ENCODE assay signal across 10 cellular contexts in genomic region chr7:45888185-45888992, GRCh38. TPM values are rescaled to one million over a fixed set of nuclear protein-coding genes. Genes with fewer than 3 reads are reported as not detected.
A peak's percentile ranks its signal among the peaks of the same experiment; 100 is the strongest.
DNase-seq lines count a peak whose midpoint lies in the region; ATAC-seq, FAIRE-seq and TF ChIP-seq lines count a peak whose summit lies in the region.
"Had no signal": no experiment of that assay in that cellular context is flagged by ENCODE, and none has a peak within 500 bp of the region (broad histone marks: within the 10 kb centered on the region; RNA-seq: fewer than 3 reads in every experiment).

TSS of gene IGFBP1 (plus strand) at chr7:45888488. CDS start at chr7:45888653, 165 bp downstream.

- no peaks in the 10 kb centered on the region for H3K4me1 ChIP-seq in rectal smooth muscle tissue (ENCODE audit: control insufficient read depth, insufficient read depth, low read length)

- H3K4me3 ChIP-seq in GM12865 (ENCODE audit: low read depth, low read length) (no peak within 1 kb of the TSS), rectal smooth muscle tissue (ENCODE audit: low read length) (peak within 1 kb of the TSS; percentile 48)

- intact Hi-C loops in cardiac septum (cut with DNase I): no loop called here

- H3K27ac ChIP-seq in VCaP (peak within 1 kb of the TSS; percentile 40; the same call in 1 of the 2 replicates), rectal smooth muscle tissue (ENCODE audit: low read depth, low read length) (no peak within 1 kb of the TSS)
- H3K27ac ChIP-seq: epithelial cell of prostate had no signal

- TF ChIP-seq POLR2A in GM12892 (IDR thresholded peaks at IDR 0.05; ENCODE audit: low read depth, low read length): no peak

- no peak for FAIRE-seq in GM12892 (lab: Jason Lieb, UNC)

- CTCF ChIA-PET in GM10248 (lab: Yijun Ruan, JAX): no interaction called here

- H3K27me3 ChIP-seq in rectal smooth muscle tissue (ENCODE audit: control insufficient read depth, insufficient read depth, low read length): peaks cover 9% of the 10 kb centered on the region

- POLR2A ChIA-PET in GM10248 (lab: Yijun Ruan, JAX): no interaction called here

- no peak within 1 kb of the TSS for H3K9ac ChIP-seq in rectal smooth muscle tissue (ENCODE audit: low read length)

- DNase-seq in GM12865 (ENCODE audit: low read depth) (peak; percentile 10), cardiac septum (ENCODE audit: low spot score) (peak; percentile 73), GM12892 (ENCODE audit: insufficient read length) (no peak), GM10248 (ENCODE audit: extremely low spot score) (no peak)

- ATAC-seq in GM21737 (IDR thresholded peaks at IDR 0.05; ENCODE audit: unreplicated experiment) (no peak), HG03196 (IDR thresholded peaks at IDR 0.05; ENCODE audit: unreplicated experiment) (no peak)

- H3K36me3 ChIP-seq in rectal smooth muscle tissue (ENCODE audit: control insufficient read depth, insufficient read depth, low read length): no peaks in the 10 kb centered on the region

- TF ChIP-seq CTCF in GM12865 (IDR thresholded peaks at IDR 0.05; ENCODE audit: insufficient read depth, low read depth, low read length, missing control alignments): no peak
- TF ChIP-seq CTCF in VCaP (conservative IDR thresholded peaks at IDR 0.05): no peak
- no peak for TF ChIP-seq CTCF in GM10248 (IDR thresholded peaks at IDR 0.05; ENCODE audit: control extremely low read depth, extremely low read depth, low read depth, missing control alignments)

RNA-seq across cellular contexts. Expression of gene IGFBP1, which starts in this region (rescaled TPM):
- not detected for total RNA-seq in cardiac septum
- not detected for polyA plus RNA-seq in GM12892 (2012; ENCODE audit: missing spikeins)
- total RNA-seq: RPMI7951 had no signal

Comparison
In these comparisons a context has a peak if more than half of its experiments do, and no peak if none do; other contexts are left out.
1. Peak in DNase-seq in cardiac septum; RNA of the gene not detected or under 1 TPM.